In genomic region chr9:137478613-137479314, GRCh38 we compare ENCODE assay signal across 1 cellular context.
TF ChIP-seq lines count a peak whose summit lies in the region.

No MANE protein-coding gene starts in this region.

TF ChIP-seq in SK-N-SH, 30 proteins besides CTCF, POLR2A, EP300 and RAD21 (continued from another document):
- TF ChIP-seq USF2 (IDR thresholded peaks at IDR 0.05; ENCODE audit: borderline replicate concordance, low read depth, low read length) = no peak
